ENCODE assay signal across 11 cellular contexts in the genomic region with DNA sequence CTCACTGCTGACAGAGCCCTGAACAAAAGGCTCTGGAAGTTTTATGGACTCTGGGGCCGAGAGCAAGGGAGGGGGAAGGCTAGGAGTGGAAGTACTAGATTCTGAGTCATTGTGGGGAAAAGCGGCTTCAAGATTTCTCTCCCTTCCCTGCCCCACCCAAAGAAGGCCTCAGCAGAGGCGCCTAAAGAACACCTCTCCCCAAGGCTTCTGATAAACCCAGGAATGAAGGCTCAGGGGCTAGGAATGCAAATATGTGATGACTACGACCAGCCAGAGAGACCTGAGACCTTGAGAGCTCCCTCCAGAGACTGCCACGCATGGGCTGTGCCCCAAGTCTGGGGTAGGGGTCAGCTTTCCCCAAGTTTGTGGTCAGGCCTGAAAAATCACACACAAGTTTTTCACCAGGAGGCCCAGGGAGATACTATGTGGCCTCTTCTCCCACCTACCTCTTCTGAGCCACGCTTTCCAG.
DNase-seq lines count a peak whose midpoint lies in the region; ATAC-seq and TF ChIP-seq lines count a peak whose summit lies in the region.
"Had no signal": no experiment of that assay in that cellular context is flagged by ENCODE, and none has a peak within 500 bp of the region (broad histone marks: within the 10 kb centered on the region; RNA-seq: fewer than 3 reads in every experiment).

No MANE protein-coding gene starts in this region.

- H3K27ac ChIP-seq in foreskin keratinocyte (peak overlapping the region; percentile 97), suprapubic skin (peak overlapping the region; percentile 66), A673 (ENCODE audit: low read depth, low read length, poor library complexity, severe bottlenecking) (no peak overlapping the region)
- H3K27ac ChIP-seq: C4-2B, sigmoid colon had no signal

- CTCF ChIA-PET in activated CD8-positive, alpha-beta memory T cell treated with anti-CD3 and anti-CD28 coated beads, Interleukin-2, amount 10 ng/mL, durations not matched to agents 7 days and 5 days (lab: Charles Lee) = interaction anchor here (1.2 kb wide), 1 partner anchor 90 kb away, joined by 3 read pairs; no protein-coding TSS in a partner anchor
- CTCF ChIA-PET in A673 (lab: Charles Lee) = no interaction called here

- H3K36me3 ChIP-seq in suprapubic skin (no peaks in the 10 kb centered on the region), A673 (ENCODE audit: insufficient read depth, low read length, poor library complexity, severe bottlenecking) (no peaks in the 10 kb centered on the region)
- H3K36me3 ChIP-seq: heart left ventricle, sigmoid colon had no signal

- POLR2A ChIA-PET in A673 (lab: Charles Lee; ENCODE audit: low non-redundant PET) = no interaction called here

- peaks cover 3% of the 10 kb centered on the region for H3K9me3 Mint-ChIP-seq in activated CD8-positive, alpha-beta memory T cell treated with anti-CD3 and anti-CD28 coated beads, Interleukin-2, amount 10 ng/mL, durations not matched to agents 7 days and 5 days (ENCODE audit: low read depth)

- TF ChIP-seq POLR2A in suprapubic skin (IDR thresholded peaks at IDR 0.05) = no peak

- peak; percentile 13 for TF ChIP-seq CTCF in foreskin keratinocyte (conservative IDR thresholded peaks at IDR 0.05)
- TF ChIP-seq CTCF in suprapubic skin (IDR thresholded peaks at IDR 0.05) = no peak
- TF ChIP-seq CTCF in A673 (conservative IDR thresholded peaks at IDR 0.05; ENCODE audit: low read depth, low read length) = no peak

- intact Hi-C loops in A673 (cut with micrococcal nuclease; ENCODE audit: unreplicated experiment) (no loop called here), cardiac septum (cut with DNase I) (loop anchor here (5.0 to 10.0 kb wide), 3 partner anchors 37 to 130 kb away; a partner anchor contains a TSS)

- ATAC-seq in activated CD8-positive, alpha-beta memory T cell treated with anti-CD3 and anti-CD28 coated beads, Interleukin-2, amount 10 ng/mL, durations not matched to agents 7 days and 5 days = no peak
- peak; percentile 67 for ATAC-seq in foreskin keratinocyte
- ATAC-seq in GM19035 (IDR thresholded peaks at IDR 0.05; ENCODE audit: unreplicated experiment) = no peak
- ATAC-seq: heart left ventricle had no signal

- peaks cover 9% of the 10 kb centered on the region for H3K27me3 Mint-ChIP-seq in activated CD8-positive, alpha-beta memory T cell treated with anti-CD3 and anti-CD28 coated beads, Interleukin-2, amount 10 ng/mL, durations not matched to agents 7 days and 5 days

- H3K27ac Mint-ChIP-seq in activated CD8-positive, alpha-beta memory T cell treated with anti-CD3 and anti-CD28 coated beads, Interleukin-2, amount 10 ng/mL, durations not matched to agents 7 days and 5 days = peak overlapping the region; percentile 11

- no peak overlapping the region for H3K4me3 Mint-ChIP-seq in activated CD8-positive, alpha-beta memory T cell treated with anti-CD3 and anti-CD28 coated beads, Interleukin-2, amount 10 ng/mL, durations not matched to agents 7 days and 5 days

- peaks cover 56% of the 10 kb centered on the region for H3K4me1 ChIP-seq in foreskin keratinocyte
- peaks cover 71% of the 10 kb centered on the region for H3K4me1 ChIP-seq in suprapubic skin
- peaks cover 9% of the 10 kb centered on the region for H3K4me1 ChIP-seq in A673 (ENCODE audit: insufficient read depth, low read length, poor library complexity, severe bottlenecking)

- peaks cover 70% of the 10 kb centered on the region for H3K4me1 Mint-ChIP-seq in activated CD8-positive, alpha-beta memory T cell treated with anti-CD3 and anti-CD28 coated beads, Interleukin-2, amount 10 ng/mL, durations not matched to agents 7 days and 5 days

- H3K4me3 ChIP-seq in suprapubic skin (no peak overlapping the region), A673 (ENCODE audit: low read depth, low read length, poor library complexity, severe bottlenecking) (no peak overlapping the region)
- H3K4me3 ChIP-seq: heart left ventricle, sigmoid colon had no signal

- TF ChIP-seq EP300 in suprapubic skin (IDR thresholded peaks at IDR 0.05) = no peak

- H3K36me3 Mint-ChIP-seq in activated CD8-positive, alpha-beta memory T cell treated with anti-CD3 and anti-CD28 coated beads, Interleukin-2, amount 10 ng/mL, durations not matched to agents 7 days and 5 days = peaks cover 17% of the 10 kb centered on the region

- H3K27me3 ChIP-seq in foreskin keratinocyte (no peaks in the 10 kb centered on the region), suprapubic skin (no peaks in the 10 kb centered on the region), A673 (replicated peaks; ENCODE audit: insufficient read depth, low read depth, low read length, poor library complexity) (no peaks in the 10 kb centered on the region)
- H3K27me3 ChIP-seq: heart left ventricle had no signal

- DNase-seq in activated CD8-positive, alpha-beta memory T cell treated with anti-CD3 and anti-CD28 coated beads, Interleukin-2, amount 10 ng/mL, durations not matched to agents 7 days and 5 days = no peak
- DNase-seq in activated CD8-positive, alpha-beta memory T cell treated with anti-CD3 and anti-CD28 coated beads, Interleukin-2, amount 50 U/mL, for 48 hours = no peak
- DNase-seq in T1000 (lab: John Stamatoyannopoulos, UW) (peak; percentile 80), foreskin keratinocyte (peak; percentile 94 to 98), suprapubic skin (ENCODE audit: low spot score in 2 of 2) (no peak), A673 (ENCODE audit: low spot score) (no peak), cardiac septum (ENCODE audit: low spot score) (no peak)
- DNase-seq: heart left ventricle, sigmoid colon had no signal

- WGBS in suprapubic skin = 52% methylated on average over 6 of the region's 6 CpGs

- BruUV-seq in A673 (replicated peaks; lab: Mats Ljungman, UMichigan) = no TSS peak

- H3K9me3 ChIP-seq in suprapubic skin (no peaks in the 10 kb centered on the region), A673 (ENCODE audit: low read depth, low read length, poor library complexity, severe bottlenecking) (no peaks in the 10 kb centered on the region)
- H3K9me3 ChIP-seq: heart left ventricle, sigmoid colon had no signal

Comparison
In these comparisons a context has a peak if more than half of its experiments do, and no peak if none do; other contexts are left out.
1. DNase-seq: peak in T1000 (single experiment) and foreskin keratinocyte (2 of 2); none in activated CD8-positive, alpha-beta memory T cell treated with anti-CD3 and anti-CD28 coated beads, Interleukin-2, amount 10 ng/mL, durations not matched to agents 7 days and 5 days (single experiment), activated CD8-positive, alpha-beta memory T cell treated with anti-CD3 and anti-CD28 coated beads, Interleukin-2, amount 50 U/mL, for 48 hours (single experiment), suprapubic skin (0 of 2), A673 (single experiment) and cardiac septum (single experiment).